In genomic region chr10:96832721-96833219, GRCh38 we compare ENCODE assay signal across 8 cellular contexts. TPM values are rescaled to one million over a fixed set of nuclear protein-coding genes. Genes with fewer than 3 reads are reported as not detected.
DNase-seq lines count a peak whose midpoint lies in the region; ATAC-seq and TF ChIP-seq lines count a peak whose summit lies in the region.

No MANE protein-coding gene starts in this region.

- peak overlapping the region; percentile 99 for H3K27ac ChIP-seq in uterus

- peaks cover 47% of the 10 kb centered on the region for H3K4me1 ChIP-seq in Loucy (ENCODE audit: insufficient read depth, low read length, poor library complexity, severe bottlenecking)
- H3K4me1 ChIP-seq in uterus = peaks cover 0 to 5% of the 10 kb centered on the region in 2 donors

- H3K27me3 ChIP-seq in H7 (ENCODE audit: control insufficient read depth, insufficient read depth, low read length) = peaks cover 9% of the 10 kb centered on the region; the same call in 1 of the 2 replicates
- H3K27me3 ChIP-seq in Loucy (ENCODE audit: insufficient read depth, low read length, poor library complexity, severe bottlenecking) = no peaks in the 10 kb centered on the region
- no peaks in the 10 kb centered on the region for H3K27me3 ChIP-seq in uterus

- ATAC-seq in T-helper 17 cell = peak; percentile 71

- peaks cover 29% of the 10 kb centered on the region for H3K4me1 Mint-ChIP-seq in T-helper 17 cell

- H4K20me1 ChIP-seq in Loucy (ENCODE audit: insufficient read depth, low read length, poor library complexity, severe bottlenecking) = peaks cover 46% of the 10 kb centered on the region

- POLR2A ChIA-PET in GM10248 (lab: Yijun Ruan, JAX) = interaction anchor here (1.1 kb wide), 1 partner anchor 10 kb away, joined by 3 read pairs; no protein-coding TSS in a partner anchor

- H3K36me3 ChIP-seq in H7 (replicated peaks; ENCODE audit: control insufficient read depth, insufficient read depth, low read length) (no peaks in the 10 kb centered on the region), Loucy (ENCODE audit: insufficient read depth, low read length) (no peaks in the 10 kb centered on the region), uterus (no peaks in the 10 kb centered on the region)

- no peaks in the 10 kb centered on the region for H3K9me2 ChIP-seq in Loucy (replicated peaks; ENCODE audit: low read depth, low read length)

- H3K4me2 ChIP-seq in Loucy (ENCODE audit: low read depth, low read length, poor library complexity, severe bottlenecking) = peak overlapping the region; percentile 93

- CTCF ChIA-PET in GM10248 (lab: Yijun Ruan, JAX) = interaction anchor here (0.7 to 1.1 kb wide), 3 partner anchors 8 to 187 kb away, joined by 3 to 5 read pairs (median 3); no protein-coding TSS in a partner anchor

- peak overlapping the region; percentile 91 for H3K4me3 Mint-ChIP-seq in T-helper 17 cell

- H2AFZ ChIP-seq in Loucy (ENCODE audit: low read length) = no peak overlapping the region

- peak overlapping the region; percentile 70 for H3K27ac Mint-ChIP-seq in T-helper 17 cell

- H3K9me3 ChIP-seq in Loucy (ENCODE audit: insufficient read depth, low read depth, low read length) (no peaks in the 10 kb centered on the region), T-helper 17 cell (ENCODE audit: control insufficient read depth, low read length, poor library complexity, severe bottlenecking) (no peaks in the 10 kb centered on the region), uterus (no peaks in the 10 kb centered on the region)

- TF ChIP-seq CTCF in GM10248 (IDR thresholded peaks at IDR 0.05; ENCODE audit: control extremely low read depth, extremely low read depth, low read depth, missing control alignments) (no peak), Loucy (conservative IDR thresholded peaks at IDR 0.05; ENCODE audit: low read length) (no peak), uterus (IDR thresholded peaks at IDR 0.05) (no peak)

- peak overlapping the region; percentile 80 for H3K9ac ChIP-seq in Loucy (ENCODE audit: low read depth, low read length, poor library complexity, severe bottlenecking)

- DNase-seq in GM10248 (ENCODE audit: extremely low spot score) (peak; percentile 93), H7 (peak; percentile 91), T-helper 17 cell (peak; percentile 82 to 90 (median 83)), anterior cingulate cortex (lab: John Stamatoyannopoulos, UW) (peak in 57 of 58 donors; percentile 43 to 94 (median 84)), hepatic stellate cell (ENCODE audit: low spot score) (peak; percentile 87), renal cortical epithelial cell (ENCODE audit: low read depth) (peak; percentile 32), uterus (peak; percentile 73 to 84)

- H3K36me3 Mint-ChIP-seq in T-helper 17 cell (ENCODE audit: low read depth) = no peaks in the 10 kb centered on the region

- peaks cover 50% of the 10 kb centered on the region for H3K79me2 ChIP-seq in Loucy (ENCODE audit: insufficient read depth, low read length)

- intact Hi-C loops in uterus (cut with DNase I; ENCODE audit: low total_unique reads) = loop anchor here (10.0 kb wide), 1 partner anchor 458 kb away; no protein-coding TSS in a partner anchor

- peaks cover 8% of the 10 kb centered on the region for H3F3A ChIP-seq in Loucy (ENCODE audit: low read depth)

- H3K27me3 Mint-ChIP-seq in T-helper 17 cell = no peaks in the 10 kb centered on the region

- H3K4me3 ChIP-seq in H7 (ENCODE audit: insufficient read depth, low read depth, low read length) = peak overlapping the region; percentile 79
- peak overlapping the region; percentile 94 for H3K4me3 ChIP-seq in Loucy (ENCODE audit: low read length, poor library complexity, severe bottlenecking)
- peak overlapping the region; percentile 73 to 89 for H3K4me3 ChIP-seq in uterus

- TF ChIP-seq POLR2A in uterus (IDR thresholded peaks at IDR 0.05) = peak in 1 of 2 donors; percentile 38

RNA-seq across cellular contexts. Expression of gene LCOR, which starts 0.7 kb away (rescaled TPM):
- 8.8 and 14.3 TPM in 2 replicates for total RNA-seq in H7 (2014; rRNA removed; shearing (Covaris generic))
- total RNA-seq in T-helper 17 cell = 10 to 100 TPM; 50.5 to 63.0 TPM
- 24.0 and 49.2 TPM in 2 replicates for total RNA-seq in renal cortical epithelial cell
- total RNA-seq in uterus = 1,000 to 10,000 TPM in 1 of 4 donors, 100 to 1,000 TPM in 1, 10 to 100 TPM in 1, 1 to 10 TPM in 1; 7.7 to 2,027 (median 132) TPM

Comparison
In these comparisons a context has a peak if more than half of its experiments do, and no peak if none do; other contexts are left out.
1. Peak in every context shown above with its lines: DNase-seq, ATAC-seq, H3K4me3 ChIP-seq and H3K27ac ChIP-seq.
2. DNase-seq: peak in every context shown above with its lines; median percentile 93 in GM10248; 91 in H7; 87 in hepatic stellate cell; 84 in anterior cingulate cortex; 83 in T-helper 17 cell; 78 in uterus; 32 in renal cortical epithelial cell.